Comparison of ENCODE assay signal across 9 cellular contexts in the genomic region with DNA sequence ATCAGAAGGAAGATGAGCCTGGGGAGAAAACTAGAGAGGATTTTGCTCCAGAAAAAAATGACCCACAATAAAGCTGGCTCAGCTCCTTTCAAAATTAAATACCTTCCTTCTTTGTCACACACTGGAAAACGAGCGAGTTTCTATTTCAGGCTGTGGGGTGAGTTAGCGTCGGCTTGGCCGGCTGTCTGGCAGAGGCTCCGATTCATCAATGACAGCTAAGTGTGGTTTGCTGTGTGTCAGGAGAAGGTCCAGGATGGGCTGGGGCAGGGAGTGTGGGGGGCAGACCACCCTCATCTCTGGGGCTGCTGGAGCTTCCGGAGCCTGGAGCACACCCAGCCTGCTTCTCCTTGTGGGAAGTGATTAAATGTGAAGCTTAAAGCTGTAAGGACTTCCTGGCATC.
DNase-seq lines count a peak whose midpoint lies in the region; ATAC-seq, FAIRE-seq and TF ChIP-seq lines count a peak whose summit lies in the region.
"Had no signal": no experiment of that assay in that cellular context is flagged by ENCODE, and none has a peak within 500 bp of the region (broad histone marks: within the 10 kb centered on the region; RNA-seq: fewer than 3 reads in every experiment).

No MANE protein-coding gene starts in this region.

- intact Hi-C loops in ascending aorta (cut with DNase I) = loop anchor here (10.0 kb wide), 2 partner anchors 191 to 199 kb away; no protein-coding TSS in a partner anchor

- ATAC-seq in GM19324 (IDR thresholded peaks at IDR 0.05; ENCODE audit: low FRiP score, unreplicated experiment) = no peak

- H3K27ac ChIP-seq in ascending aorta = peak overlapping the region; percentile 93 to 94
- peak overlapping the region; percentile 42 for H3K27ac ChIP-seq in temporal lobe (ENCODE audit: low read depth, low read length)

- no peaks in the 10 kb centered on the region for H3K9me3 ChIP-seq in ascending aorta

- peak; percentile 63 for FAIRE-seq in HTR-8/SVneo (lab: Jason Lieb, UNC)
- FAIRE-seq: colon had no signal

- peaks cover 8 to 35% of the 10 kb centered on the region in 2 donors for H3K4me1 ChIP-seq in ascending aorta

- peak; percentile 71 for DNase-seq in HTR-8/SVneo (ENCODE audit: insufficient read length, low spot score)
- DNase-seq in ascending aorta (ENCODE audit: low spot score in 2 of 2) = peak; percentile 42 to 88
- peak; percentile 78 for DNase-seq in islet precursor cell
- no peak for DNase-seq in activated naive CD4-positive, alpha-beta T cell (lab: John Stamatoyannopoulos, UW)
- DNase-seq in NCI-H2171 (lab: John Stamatoyannopoulos, UW) = no peak
- DNase-seq in NCI-H510A (lab: John Stamatoyannopoulos, UW) = no peak

- no peaks in the 10 kb centered on the region for H3K36me3 ChIP-seq in ascending aorta

- peak overlapping the region; percentile 49 to 54 for H3K4me3 ChIP-seq in ascending aorta

- no peaks in the 10 kb centered on the region for H3K27me3 ChIP-seq in ascending aorta

- TF ChIP-seq CTCF in ascending aorta (IDR thresholded peaks at IDR 0.05) = no peak

Comparison
In these comparisons a context has a peak if more than half of its experiments do, and no peak if none do; other contexts are left out.
1. DNase-seq: peak in HTR-8/SVneo (single experiment), ascending aorta (2 of 2) and islet precursor cell (single experiment); none in activated naive CD4-positive, alpha-beta T cell (0 of 4), NCI-H2171 (single experiment) and NCI-H510A (single experiment).